In genomic region chr3:120506828-120507774, GRCh38 we compare ENCODE assay signal across 8 cellular contexts. TPM values are rescaled to one million over a fixed set of nuclear protein-coding genes. Genes with fewer than 3 reads are reported as not detected.
A peak's percentile ranks its signal among the peaks of the same experiment; 100 is the strongest.
DNase-seq lines count a peak whose midpoint lies in the region; ATAC-seq, FAIRE-seq and TF ChIP-seq lines count a peak whose summit lies in the region.

No MANE protein-coding gene starts in this region.

- WGBS in prostate gland, result 54% methylated on average over 10 of the region's 10 CpGs

- no peak for FAIRE-seq in HTR-8/SVneo (lab: Jason Lieb, UNC)

- H3K4me3 ChIP-seq in SK-N-MC (peak overlapping the region; percentile 45), foreskin fibroblast (ENCODE audit: low read depth in 1 of 2, low read length in 2 of 2) (no peak overlapping the region), prostate gland (no peak overlapping the region)

- no peaks in the 10 kb centered on the region for H3K36me3 ChIP-seq in SK-N-MC (ENCODE audit: insufficient read depth, low read length)
- no peaks in the 10 kb centered on the region for H3K36me3 ChIP-seq in prostate gland

- TF ChIP-seq CTCF in foreskin fibroblast (IDR thresholded peaks at IDR 0.05; ENCODE audit: low read depth, low read length), result peak; percentile 70
- peak; percentile 19 to 53 (median 46) for TF ChIP-seq CTCF in prostate gland (IDR thresholded peaks at IDR 0.05)

- intact Hi-C loops in prostate gland (cut with DNase I), result loop anchor here (5.0 kb wide), 1 partner anchor 90 kb away; no protein-coding TSS in a partner anchor

- no peaks in the 10 kb centered on the region for H3K27me3 ChIP-seq in prostate gland (replicated peaks; ENCODE audit: insufficient read depth)

- no peak overlapping the region for H3K9ac ChIP-seq in SK-N-MC (ENCODE audit: insufficient read length)

- no peaks in the 10 kb centered on the region for H3K9me3 ChIP-seq in SK-N-MC (ENCODE audit: low read depth, low read length)
- no peaks in the 10 kb centered on the region for H3K9me3 ChIP-seq in prostate gland

- no peak for ATAC-seq in GM21360 (IDR thresholded peaks at IDR 0.05; ENCODE audit: unreplicated experiment)
- no peak for ATAC-seq in GM18861 (IDR thresholded peaks at IDR 0.05; ENCODE audit: unreplicated experiment)

- H3K4me1 ChIP-seq in prostate gland (replicated peaks), result peaks cover 6% of the 10 kb centered on the region

- TF ChIP-seq POLR2A in prostate gland (IDR thresholded peaks at IDR 0.05), result no peak

- DNase-seq in G401 (ENCODE audit: low spot score) (peak; percentile 27), HTR-8/SVneo (ENCODE audit: insufficient read length, low spot score) (peak; percentile 49), SK-N-MC (ENCODE audit: low read depth, low spot score) (peak; percentile 24), foreskin fibroblast (peak; percentile 72 to 88), prostate gland (ENCODE audit: low spot score) (peak; percentile 9), ureter (ENCODE audit: low spot score) (no peak)

- in situ Hi-C loops in G401 (cut with HindIII; ENCODE audit: low sequenced_read_pairs), result no loop called here

- H3K27ac ChIP-seq in SK-N-MC, result no peak overlapping the region
- no peak overlapping the region for H3K27ac ChIP-seq in prostate gland

RNA-seq across cellular contexts. Expression of gene FSTL1, which starts 56.3 kb away (rescaled TPM):
- 117 and 179 TPM in 2 replicates for total RNA-seq in G401 (2014; rRNA removed; shearing (Covaris generic))
- total RNA-seq in prostate gland (100 to 1,000 TPM; 212 to 265 TPM), ureter (379 TPM)
